ENCODE assay signal across 1 cellular context in genomic region chr2:208265807-208266640, GRCh38.
TF ChIP-seq lines count a peak whose summit lies in the region.

A gene with protein sequence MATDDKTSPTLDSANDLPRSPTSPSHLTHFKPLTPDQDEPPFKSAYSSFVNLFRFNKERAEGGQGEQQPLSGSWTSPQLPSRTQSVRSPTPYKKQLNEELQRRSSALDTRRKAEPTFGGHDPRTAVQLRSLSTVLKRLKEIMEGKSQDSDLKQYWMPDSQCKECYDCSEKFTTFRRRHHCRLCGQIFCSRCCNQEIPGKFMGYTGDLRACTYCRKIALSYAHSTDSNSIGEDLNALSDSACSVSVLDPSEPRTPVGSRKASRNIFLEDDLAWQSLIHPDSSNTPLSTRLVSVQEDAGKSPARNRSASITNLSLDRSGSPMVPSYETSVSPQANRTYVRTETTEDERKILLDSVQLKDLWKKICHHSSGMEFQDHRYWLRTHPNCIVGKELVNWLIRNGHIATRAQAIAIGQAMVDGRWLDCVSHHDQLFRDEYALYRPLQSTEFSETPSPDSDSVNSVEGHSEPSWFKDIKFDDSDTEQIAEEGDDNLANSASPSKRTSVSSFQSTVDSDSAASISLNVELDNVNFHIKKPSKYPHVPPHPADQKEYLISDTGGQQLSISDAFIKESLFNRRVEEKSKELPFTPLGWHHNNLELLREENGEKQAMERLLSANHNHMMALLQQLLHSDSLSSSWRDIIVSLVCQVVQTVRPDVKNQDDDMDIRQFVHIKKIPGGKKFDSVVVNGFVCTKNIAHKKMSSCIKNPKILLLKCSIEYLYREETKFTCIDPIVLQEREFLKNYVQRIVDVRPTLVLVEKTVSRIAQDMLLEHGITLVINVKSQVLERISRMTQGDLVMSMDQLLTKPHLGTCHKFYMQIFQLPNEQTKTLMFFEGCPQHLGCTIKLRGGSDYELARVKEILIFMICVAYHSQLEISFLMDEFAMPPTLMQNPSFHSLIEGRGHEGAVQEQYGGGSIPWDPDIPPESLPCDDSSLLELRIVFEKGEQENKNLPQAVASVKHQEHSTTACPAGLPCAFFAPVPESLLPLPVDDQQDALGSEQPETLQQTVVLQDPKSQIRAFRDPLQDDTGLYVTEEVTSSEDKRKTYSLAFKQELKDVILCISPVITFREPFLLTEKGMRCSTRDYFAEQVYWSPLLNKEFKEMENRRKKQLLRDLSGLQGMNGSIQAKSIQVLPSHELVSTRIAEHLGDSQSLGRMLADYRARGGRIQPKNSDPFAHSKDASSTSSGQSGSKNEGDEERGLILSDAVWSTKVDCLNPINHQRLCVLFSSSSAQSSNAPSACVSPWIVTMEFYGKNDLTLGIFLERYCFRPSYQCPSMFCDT (N-terminal part only) (plus strand): TSS chr2:208266255. CDS start chr2:208271520, 5,265 bp downstream.

TF ChIP-seq in HEK293, 187 proteins besides CTCF, POLR2A, EP300 and RAD21 (continued from another document and continues in another):
- peak; percentile 42; the same call in 1 of the 2 replicates for TF ChIP-seq ZBTB44 (tag by site-specific recombination; IDR thresholded peaks at IDR 0.05)
- no peak for TF ChIP-seq ZNF16 (tag by site-specific recombination; IDR thresholded peaks at IDR 0.05; ENCODE audit: low read depth)
- no peak for TF ChIP-seq GLI2 (tag by site-specific recombination; IDR thresholded peaks at IDR 0.05; ENCODE audit: borderline replicate concordance, low read depth)
- no peak for TF ChIP-seq ZNF707 (tag by site-specific recombination; IDR thresholded peaks at IDR 0.05)
- no peak for TF ChIP-seq ZNF248 (tag by site-specific recombination; IDR thresholded peaks at IDR 0.05)
- TF ChIP-seq ZNF404 (tag by site-specific recombination; IDR thresholded peaks at IDR 0.05) = no peak
- no peak for TF ChIP-seq ZBTB7A (tag by site-specific recombination; IDR thresholded peaks at IDR 0.05; ENCODE audit: low read depth)
- no peak for TF ChIP-seq ZNF266 (tag by site-specific recombination; IDR thresholded peaks at IDR 0.05; ENCODE audit: low read depth)
- no peak; the same call in none of the 2 replicates for TF ChIP-seq ZNF501 (tag by site-specific recombination; IDR thresholded peaks at IDR 0.05)
- TF ChIP-seq ZNF133 (tag by site-specific recombination; IDR thresholded peaks at IDR 0.05) = no peak
- no peak for TF ChIP-seq ZBTB49 (tag by site-specific recombination; IDR thresholded peaks at IDR 0.05; ENCODE audit: low read depth)
- TF ChIP-seq ZFP41 (tag by site-specific recombination; IDR thresholded peaks at IDR 0.05; ENCODE audit: borderline replicate concordance) = no peak
- peak; percentile 44; the same call in 1 of the 2 replicates for TF ChIP-seq ZNF660 (tag by site-specific recombination; IDR thresholded peaks at IDR 0.05)
- no peak for TF ChIP-seq ZNF626 (tag by site-specific recombination; IDR thresholded peaks at IDR 0.05)
- peak; percentile 67 for TF ChIP-seq KLF10 (tag by site-specific recombination; IDR thresholded peaks at IDR 0.05)
- TF ChIP-seq ZNF132 (tag by site-specific recombination; IDR thresholded peaks at IDR 0.05; ENCODE audit: borderline replicate concordance) = no peak
- TF ChIP-seq ZNF37A (tag by site-specific recombination; IDR thresholded peaks at IDR 0.05) = 0 out of 2 replicates have a peak, but pooled peaks have one; percentile 26
- TF ChIP-seq ZSCAN16 (tag by site-specific recombination; IDR thresholded peaks at IDR 0.05) = no peak
- TF ChIP-seq ZNF112 (tag by site-specific recombination; IDR thresholded peaks at IDR 0.05) = no peak
- TF ChIP-seq, protein P1, sequence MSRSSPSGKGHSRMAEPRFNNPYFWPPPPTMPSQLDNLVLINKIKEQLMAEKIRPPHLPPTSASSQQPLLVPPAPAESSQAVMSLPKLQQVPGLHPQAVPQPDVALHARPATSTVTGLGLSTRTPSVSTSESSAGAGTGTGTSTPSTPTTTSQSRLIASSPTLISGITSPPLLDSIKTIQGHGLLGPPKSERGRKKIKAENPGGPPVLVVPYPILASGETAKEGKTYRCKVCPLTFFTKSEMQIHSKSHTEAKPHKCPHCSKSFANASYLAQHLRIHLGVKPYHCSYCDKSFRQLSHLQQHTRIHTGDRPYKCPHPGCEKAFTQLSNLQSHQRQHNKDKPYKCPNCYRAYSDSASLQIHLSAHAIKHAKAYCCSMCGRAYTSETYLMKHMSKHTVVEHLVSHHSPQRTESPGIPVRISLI (tag by site-specific recombination; IDR thresholded peaks at IDR 0.05) = no peak
- no peak for TF ChIP-seq RBAK (tag by site-specific recombination; IDR thresholded peaks at IDR 0.05)
- TF ChIP-seq ZNF175 (tag by site-specific recombination; IDR thresholded peaks at IDR 0.05) = no peak
- no peak for TF ChIP-seq SCRT2 (tag by site-specific recombination; IDR thresholded peaks at IDR 0.05)
- no peak for TF ChIP-seq ZNF416 (tag by site-specific recombination; IDR thresholded peaks at IDR 0.05)
- no peak for TF ChIP-seq ZSCAN18 (tag by site-specific recombination; IDR thresholded peaks at IDR 0.05)
- no peak for TF ChIP-seq PBX3 (CRISPR knock-in tag; IDR thresholded peaks at IDR 0.05)
- TF ChIP-seq ZNF639 (tag by site-specific recombination; IDR thresholded peaks at IDR 0.05) = no peak; the same call in 1 of the 2 replicates
- TF ChIP-seq ZNF544 (tag by site-specific recombination; IDR thresholded peaks at IDR 0.05) = no peak
- no peak for TF ChIP-seq ZNF169 (tag by site-specific recombination; IDR thresholded peaks at IDR 0.05)
- no peak for TF ChIP-seq ZSCAN23 (tag by site-specific recombination; IDR thresholded peaks at IDR 0.05)
- TF ChIP-seq PRDM4 (tag by site-specific recombination; IDR thresholded peaks at IDR 0.05) = no peak
- TF ChIP-seq ZNF157 (tag by site-specific recombination; IDR thresholded peaks at IDR 0.05) = no peak
- TF ChIP-seq, protein P2, sequence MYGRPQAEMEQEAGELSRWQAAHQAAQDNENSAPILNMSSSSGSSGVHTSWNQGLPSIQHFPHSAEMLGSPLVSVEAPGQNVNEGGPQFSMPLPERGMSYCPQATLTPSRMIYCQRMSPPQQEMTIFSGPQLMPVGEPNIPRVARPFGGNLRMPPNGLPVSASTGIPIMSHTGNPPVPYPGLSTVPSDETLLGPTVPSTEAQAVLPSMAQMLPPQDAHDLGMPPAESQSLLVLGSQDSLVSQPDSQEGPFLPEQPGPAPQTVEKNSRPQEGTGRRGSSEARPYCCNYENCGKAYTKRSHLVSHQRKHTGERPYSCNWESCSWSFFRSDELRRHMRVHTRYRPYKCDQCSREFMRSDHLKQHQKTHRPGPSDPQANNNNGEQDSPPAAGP (tag by site-specific recombination; IDR thresholded peaks at IDR 0.05) = 0 out of 2 replicates have a peak, but pooled peaks have one; percentile 17
- TF ChIP-seq IKZF3 (tag by site-specific recombination; IDR thresholded peaks at IDR 0.05) = peak; percentile 97
- TF ChIP-seq ZNF10 (tag by site-specific recombination; IDR thresholded peaks at IDR 0.05) = no peak
